In the genomic region with DNA sequence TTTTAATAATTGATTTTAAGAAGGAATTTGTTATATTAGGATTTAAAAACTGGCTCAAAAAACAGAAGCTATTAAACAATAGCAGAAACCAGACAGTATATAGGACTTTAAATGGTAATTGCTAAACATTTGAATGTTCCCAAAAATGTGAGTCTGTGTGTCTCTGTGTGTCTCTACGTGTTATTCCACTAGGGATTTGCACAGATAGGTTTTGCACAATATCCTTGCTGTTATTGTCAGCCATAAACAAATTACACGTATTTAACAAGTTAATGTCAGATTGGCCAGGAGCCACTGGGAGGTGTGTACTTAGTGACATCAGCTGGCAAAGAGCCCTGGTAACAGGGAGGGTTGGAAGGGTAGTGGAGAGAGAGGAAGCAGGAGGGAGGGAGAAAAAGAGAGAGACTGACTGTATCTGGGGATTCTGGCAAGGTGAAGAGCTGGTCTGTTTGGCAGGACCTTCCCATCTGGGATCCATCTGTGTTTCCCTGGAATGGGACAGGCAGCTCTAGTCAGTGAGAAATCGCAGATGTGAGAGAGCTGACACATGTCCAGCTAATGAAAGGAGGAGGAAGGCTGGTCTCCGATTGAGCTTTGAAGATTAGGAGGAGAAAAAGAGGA, we compare ENCODE assay signal across 7 cellular contexts.
A peak's percentile ranks its signal among the peaks of the same experiment; 100 is the strongest.
DNase-seq lines count a peak whose midpoint lies in the region; ATAC-seq and TF ChIP-seq lines count a peak whose summit lies in the region.

No MANE protein-coding gene starts in this region.

- H3K27me3 ChIP-seq in IMR-90 (ENCODE audit: control insufficient read depth, insufficient read depth, low read length) = no peaks in the 10 kb centered on the region

- H3K36me3 ChIP-seq in IMR-90 (ENCODE audit: control insufficient read depth, insufficient read depth, low read length) = no peaks in the 10 kb centered on the region

- H3K9me3 ChIP-seq in IMR-90 (ENCODE audit: control insufficient read depth, insufficient read depth, low read length) = no peaks in the 10 kb centered on the region

- H2BK5ac ChIP-seq in IMR-90 (ENCODE audit: low read depth, low read length, poor library complexity, severe bottlenecking) = peak overlapping the region; percentile 68

- peak; percentile 86 for ATAC-seq in IMR-90 (ENCODE audit: low read depth)
- no peak for ATAC-seq in GM19463 (IDR thresholded peaks at IDR 0.05; ENCODE audit: unreplicated experiment)

- peak overlapping the region; percentile 38; the same call in 1 of the 2 replicates for H3K27ac ChIP-seq in IMR-90 (ENCODE audit: insufficient read depth, low read length)

- H3K9ac ChIP-seq in IMR-90 (ENCODE audit: low read depth, low read length) = no peak overlapping the region

- no peak overlapping the region for H3K23ac ChIP-seq in IMR-90 (ENCODE audit: low read depth, low read length)

- intact Hi-C loops in IMR-90 (cut with micrococcal nuclease) = no loop called here

- peaks cover 13 to 38% of the 10 kb centered on the region in 2 experiments; a peak in 3 of 4 replicates for H3K79me1 ChIP-seq in IMR-90 (ENCODE audit: low read depth in 1 of 2, low read length in 2 of 2)

- H2AFZ ChIP-seq in IMR-90 (replicated peaks; ENCODE audit: low read length, poor library complexity) = peak overlapping the region; percentile 73

- H3K4me2 ChIP-seq in IMR-90 (ENCODE audit: low read depth, low read length) = peak overlapping the region; percentile 58

- BruUV-seq in IMR-90 (replicated peaks; lab: Mats Ljungman, UMichigan) = no TSS peak

- TF ChIP-seq CTCF in IMR-90 (conservative IDR thresholded peaks at IDR 0.05; ENCODE audit: low read depth, low read length) (no peak), epithelial cell of esophagus (IDR thresholded peaks at IDR 0.05; ENCODE audit: insufficient read depth, low read depth, low read length, missing control alignments) (no peak)

- no peak overlapping the region for H3K14ac ChIP-seq in IMR-90 (replicated peaks; ENCODE audit: low read depth, low read length)

- H3K56ac ChIP-seq in IMR-90 (ENCODE audit: extremely low read depth, insufficient read depth, low read length) = no peak overlapping the region

- dilution Hi-C loops in IMR-90 (cut with HindIII; ENCODE audit: low sequenced_read_pairs, unreplicated experiment) = no loop called here

- peak overlapping the region; percentile 72 for H3K4ac ChIP-seq in IMR-90 (ENCODE audit: low read depth, low read length)

- DNase-seq in IMR-90 = peak; percentile 95
- peak; percentile 93 for DNase-seq in epithelial cell of esophagus (ENCODE audit: low read depth)
- peak; percentile 79 for DNase-seq in mucosa of gallbladder (ENCODE audit: low spot score)
- no peak for DNase-seq in stimulated activated CD4-positive, alpha-beta T cell treated with anti-CD3 and anti-CD28 coated beads, Interleukin-15, amount 100 ng/mL, for 24 hours
- no peak for DNase-seq in AML-193 (lab: John Stamatoyannopoulos, UW)

- no CpG with 5 or more reads among the region's 4 CpGs for WGBS in IMR-90 (ENCODE audit: extremely low coverage in 2 of 2, insufficient read length in 1 of 2), 2 experiments

- TF ChIP-seq RAD21 in IMR-90 (IDR thresholded peaks at IDR 0.05; ENCODE audit: low read length) = no peak

- H3K9me1 ChIP-seq in IMR-90 (ENCODE audit: insufficient read depth, low read length) = 0 out of 2 replicates have a peak, but pooled peaks cover 5% of the 10 kb centered on the region

- peak overlapping the region in 1 of 2 experiments; percentile 41; a peak in 1 of 4 replicates for H4K8ac ChIP-seq in IMR-90 (ENCODE audit: low read depth in 2 of 2, low read length in 2 of 2)

- H2BK120ac ChIP-seq in IMR-90 (ENCODE audit: low read depth, low read length) = peak overlapping the region; percentile 57; the same call in 1 of the 2 replicates

- no peak overlapping the region for H2BK20ac ChIP-seq in IMR-90 (ENCODE audit: low read depth, low read length)

- H3K18ac ChIP-seq in IMR-90 (ENCODE audit: low read depth, low read length) = no peak overlapping the region

- peaks cover 8% of the 10 kb centered on the region; the same call in 1 of the 2 replicates for H4K20me1 ChIP-seq in IMR-90 (ENCODE audit: insufficient read depth, low read length)

- H3K4me1 ChIP-seq in IMR-90 (ENCODE audit: control insufficient read depth, insufficient read depth, low read length) = no peaks in the 10 kb centered on the region

- CTCF ChIA-PET in IMR-90 (lab: Yijun Ruan, JAX) = interaction anchor here (0.6 to 0.8 kb wide), 2 partner anchors 15 to 34 kb away, joined by 3 read pairs; no protein-coding TSS in a partner anchor

- in situ Hi-C loops in IMR-90 (cut with MboI; ENCODE audit: low sequenced_read_pairs) = no loop called here

- H2AK9ac ChIP-seq in IMR-90 (replicated peaks; ENCODE audit: low read depth, low read length, poor library complexity) = no peak overlapping the region

- POLR2A ChIA-PET in IMR-90 (lab: Charles Lee; ENCODE audit: unreplicated experiment) = interaction anchor here (0.6 kb wide), 1 partner anchor 10 kb away, joined by 3 read pairs; no protein-coding TSS in a partner anchor

- no peak overlapping the region for H2BK15ac ChIP-seq in IMR-90 (ENCODE audit: low read depth, low read length)

- TF ChIP-seq POLR2A in IMR-90 (IDR thresholded peaks at IDR 0.05; ENCODE audit: low read depth, low read length) = no peak

- peak overlapping the region; percentile 88 for H2AK5ac ChIP-seq in IMR-90 (ENCODE audit: low read depth, low read length)

- no peak overlapping the region for H4K5ac ChIP-seq in IMR-90 (ENCODE audit: low read depth, low read length)

- no peak overlapping the region for H4K91ac ChIP-seq in IMR-90 (ENCODE audit: insufficient read depth, low read depth, low read length)

- H3K4me3 ChIP-seq in IMR-90 (ENCODE audit: insufficient read depth, low read depth, low read length) (no peak overlapping the region), epithelial cell of esophagus (ENCODE audit: low read length) (peak overlapping the region; percentile 37)

TF ChIP-seq in IMR-90, 13 proteins besides CTCF, POLR2A, EP300 and RAD21:
- TF ChIP-seq NFE2L2 (IDR thresholded peaks at IDR 0.05; ENCODE audit: low read depth, low read length) (no peak), MAZ (IDR thresholded peaks at IDR 0.05; ENCODE audit: borderline replicate concordance, low read depth, low read length) (peak; percentile 62; the same call in 1 of the 2 replicates), CEBPB (IDR thresholded peaks at IDR 0.05; ENCODE audit: low read depth, low read length) (peak; percentile 49; the same call in 1 of the 2 replicates), RFX5 (IDR thresholded peaks at IDR 0.05; ENCODE audit: low read depth, low read length) (no peak)
- TF ChIP-seq, protein P1, sequence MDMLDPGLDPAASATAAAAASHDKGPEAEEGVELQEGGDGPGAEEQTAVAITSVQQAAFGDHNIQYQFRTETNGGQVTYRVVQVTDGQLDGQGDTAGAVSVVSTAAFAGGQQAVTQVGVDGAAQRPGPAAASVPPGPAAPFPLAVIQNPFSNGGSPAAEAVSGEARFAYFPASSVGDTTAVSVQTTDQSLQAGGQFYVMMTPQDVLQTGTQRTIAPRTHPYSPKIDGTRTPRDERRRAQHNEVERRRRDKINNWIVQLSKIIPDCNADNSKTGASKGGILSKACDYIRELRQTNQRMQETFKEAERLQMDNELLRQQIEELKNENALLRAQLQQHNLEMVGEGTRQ (IDR thresholded peaks at IDR 0.05; ENCODE audit: low read depth, low read length) = no peak

TF ChIP-seq in PFSK-1, 5 proteins besides CTCF, POLR2A, EP300 and RAD21:
- TF ChIP-seq TAF1 (IDR thresholded peaks at IDR 0.05; ENCODE audit: borderline replicate concordance, insufficient read depth, low read length) (no peak), POLR2AphosphoS5 (IDR thresholded peaks at IDR 0.05; ENCODE audit: low read depth, low read length) (no peak), SIN3A (IDR thresholded peaks at IDR 0.05; ENCODE audit: borderline replicate concordance, insufficient read depth, low read length) (no peak; the same call in 1 of the 2 replicates), FOXP2 (optimal IDR thresholded peaks at IDR 0.05; ENCODE audit: borderline replicate concordance, extremely low read depth, extremely low read length, insufficient read depth) (peak; percentile 57)
- TF ChIP-seq, protein P2, sequence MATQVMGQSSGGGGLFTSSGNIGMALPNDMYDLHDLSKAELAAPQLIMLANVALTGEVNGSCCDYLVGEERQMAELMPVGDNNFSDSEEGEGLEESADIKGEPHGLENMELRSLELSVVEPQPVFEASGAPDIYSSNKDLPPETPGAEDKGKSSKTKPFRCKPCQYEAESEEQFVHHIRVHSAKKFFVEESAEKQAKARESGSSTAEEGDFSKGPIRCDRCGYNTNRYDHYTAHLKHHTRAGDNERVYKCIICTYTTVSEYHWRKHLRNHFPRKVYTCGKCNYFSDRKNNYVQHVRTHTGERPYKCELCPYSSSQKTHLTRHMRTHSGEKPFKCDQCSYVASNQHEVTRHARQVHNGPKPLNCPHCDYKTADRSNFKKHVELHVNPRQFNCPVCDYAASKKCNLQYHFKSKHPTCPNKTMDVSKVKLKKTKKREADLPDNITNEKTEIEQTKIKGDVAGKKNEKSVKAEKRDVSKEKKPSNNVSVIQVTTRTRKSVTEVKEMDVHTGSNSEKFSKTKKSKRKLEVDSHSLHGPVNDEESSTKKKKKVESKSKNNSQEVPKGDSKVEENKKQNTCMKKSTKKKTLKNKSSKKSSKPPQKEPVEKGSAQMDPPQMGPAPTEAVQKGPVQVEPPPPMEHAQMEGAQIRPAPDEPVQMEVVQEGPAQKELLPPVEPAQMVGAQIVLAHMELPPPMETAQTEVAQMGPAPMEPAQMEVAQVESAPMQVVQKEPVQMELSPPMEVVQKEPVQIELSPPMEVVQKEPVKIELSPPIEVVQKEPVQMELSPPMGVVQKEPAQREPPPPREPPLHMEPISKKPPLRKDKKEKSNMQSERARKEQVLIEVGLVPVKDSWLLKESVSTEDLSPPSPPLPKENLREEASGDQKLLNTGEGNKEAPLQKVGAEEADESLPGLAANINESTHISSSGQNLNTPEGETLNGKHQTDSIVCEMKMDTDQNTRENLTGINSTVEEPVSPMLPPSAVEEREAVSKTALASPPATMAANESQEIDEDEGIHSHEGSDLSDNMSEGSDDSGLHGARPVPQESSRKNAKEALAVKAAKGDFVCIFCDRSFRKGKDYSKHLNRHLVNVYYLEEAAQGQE (IDR thresholded peaks at IDR 0.05; ENCODE audit: insufficient read depth in 1 of 2, low read depth in 2 of 2, low read length in 2 of 2) = no peak

Comparison
In these comparisons a context has a peak if more than half of its experiments do, and no peak if none do; other contexts are left out.
1. DNase-seq: peak in IMR-90 (single experiment), epithelial cell of esophagus (single experiment) and mucosa of gallbladder (single experiment); none in stimulated activated CD4-positive, alpha-beta T cell treated with anti-CD3 and anti-CD28 coated beads, Interleukin-15, amount 100 ng/mL, for 24 hours (single experiment) and AML-193 (0 of 2).